In the genomic region with DNA sequence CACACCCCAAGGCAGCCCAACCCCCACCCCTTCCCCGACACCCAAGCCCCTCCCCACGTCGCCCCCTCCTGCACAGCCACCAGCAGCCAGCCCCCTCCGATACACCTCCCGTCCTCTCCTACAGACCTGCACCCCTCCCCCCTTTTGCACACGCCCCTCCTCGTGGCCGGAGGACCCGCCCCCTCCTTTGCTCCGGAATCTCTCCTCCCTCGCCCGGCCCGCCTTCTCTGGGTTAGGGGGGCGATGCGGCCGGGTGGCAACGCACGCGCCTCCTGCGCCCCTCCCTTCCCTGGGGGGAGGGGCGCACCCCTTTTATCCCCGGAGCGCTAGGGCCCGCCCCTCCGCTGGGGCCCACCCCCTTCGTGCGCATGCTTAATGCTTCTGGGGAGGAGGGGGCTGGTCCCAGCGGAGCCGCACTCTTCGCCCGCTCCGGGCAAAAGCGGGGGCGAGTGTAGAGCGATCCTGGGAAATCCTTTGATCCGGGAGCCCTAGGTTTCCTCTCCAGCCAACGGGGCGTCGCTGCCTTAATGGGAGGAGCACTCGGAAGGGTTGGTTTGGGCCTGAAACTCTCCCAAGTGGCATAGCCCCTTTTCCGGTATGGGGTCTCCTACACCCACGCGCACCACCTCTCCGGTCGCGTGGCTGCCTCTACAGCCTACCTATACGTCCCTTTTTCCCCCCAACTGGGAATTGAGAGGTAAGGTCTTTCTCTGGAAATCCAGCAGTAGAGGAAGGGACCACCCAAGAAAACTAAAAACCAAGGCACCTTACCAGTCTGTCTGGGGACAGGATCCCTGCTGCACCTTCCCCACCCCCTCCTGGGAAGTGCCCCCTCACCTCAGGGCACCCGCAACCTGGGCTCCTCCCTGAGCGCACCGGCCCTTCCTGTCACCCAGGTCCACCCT, we compare ENCODE assay signal across 8 cellular contexts.
DNase-seq lines count a peak whose midpoint lies in the region; ATAC-seq and TF ChIP-seq lines count a peak whose summit lies in the region.

No MANE protein-coding gene starts in this region.

- H3K4me1 Mint-ChIP-seq in nephron progenitor cell: peaks cover 53% of the 10 kb centered on the region

- peak overlapping the region; percentile 72 for H3K27ac Mint-ChIP-seq in nephron progenitor cell

- H3K9me2 ChIP-seq in MM.1S (replicated peaks; ENCODE audit: insufficient read depth, low read length): no peaks in the 10 kb centered on the region

- peaks cover 10% of the 10 kb centered on the region; the same call in 1 of the 2 replicates for H3K79me2 ChIP-seq in MM.1S (ENCODE audit: low read length)

- no peak overlapping the region for H2AFZ ChIP-seq in MM.1S (ENCODE audit: low read length)

- H3K36me3 ChIP-seq in MM.1S (replicated peaks; ENCODE audit: insufficient read depth, low read length) (no peaks in the 10 kb centered on the region), subcutaneous abdominal adipose tissue (ENCODE audit: control insufficient read depth in 5 of 5, insufficient read depth in 5 of 5, low read length in 5 of 5) (no peaks in the 10 kb centered on the region)

- H3K9ac ChIP-seq in MM.1S (ENCODE audit: low read length) (no peak overlapping the region), subcutaneous abdominal adipose tissue (ENCODE audit: low read length in 5 of 5) (peak overlapping the region; percentile 19 to 64 (median 42))

- H3K4me3 ChIP-seq in GM08714 (ENCODE audit: low read length) (peak overlapping the region; percentile 46), MM.1S (ENCODE audit: low read length) (peak overlapping the region; percentile 68), foreskin fibroblast (ENCODE audit: low read depth in 1 of 2, low read length in 2 of 2) (peak overlapping the region; percentile 77 to 82), subcutaneous abdominal adipose tissue (ENCODE audit: low read depth in 1 of 5, low read length in 5 of 5) (peak overlapping the region; percentile 56 to 84 (median 80))

- DNase-seq in MM.1S (no peak), SHP77 treated with DMSO at 0.1 percent for 48 hours (lab: John Stamatoyannopoulos, UW) (peak; percentile 75), foreskin fibroblast (peak; percentile 95 to 98), nephron progenitor cell (peak; percentile 92)
- DNase-seq in activated naive CD4-positive, alpha-beta T cell treated with Interleukin-2 at 50 U/mL for 16 hours: peak; percentile 54

- peaks cover 17% of the 10 kb centered on the region for H3F3A ChIP-seq in MM.1S (ENCODE audit: insufficient read depth, low read length)

- H3K36me3 Mint-ChIP-seq in nephron progenitor cell (ENCODE audit: low read depth): peaks cover 20% of the 10 kb centered on the region

- H3K27me3 Mint-ChIP-seq in nephron progenitor cell (ENCODE audit: low read depth, poor library complexity): peaks cover 3% of the 10 kb centered on the region

- H3K9me3 Mint-ChIP-seq in nephron progenitor cell: no peaks in the 10 kb centered on the region

- no peak overlapping the region for H3K27ac ChIP-seq in MM.1S (ENCODE audit: low read length)
- peak overlapping the region; percentile 74 for H3K27ac ChIP-seq in subcutaneous abdominal adipose tissue (ENCODE audit: low read depth, low read length)

- ATAC-seq in GM19455 (IDR thresholded peaks at IDR 0.05; ENCODE audit: unreplicated experiment): no peak

- peak overlapping the region; percentile 82 for H3K4me2 ChIP-seq in MM.1S (ENCODE audit: low read depth, low read length)

- no peaks in the 10 kb centered on the region for H4K20me1 ChIP-seq in MM.1S (ENCODE audit: insufficient read depth, low read length)

- no peaks in the 10 kb centered on the region for H3K27me3 ChIP-seq in MM.1S (replicated peaks; ENCODE audit: insufficient read depth, low read length)
- no peaks in the 10 kb centered on the region for H3K27me3 ChIP-seq in subcutaneous abdominal adipose tissue (ENCODE audit: control insufficient read depth in 5 of 5, insufficient read depth in 4 of 5, low read length in 5 of 5)

- H3K4me1 ChIP-seq in MM.1S (ENCODE audit: low read length) (no peaks in the 10 kb centered on the region; the same call in 1 of the 2 replicates), subcutaneous abdominal adipose tissue (ENCODE audit: control insufficient read depth in 5 of 5, insufficient read depth in 5 of 5, low read length in 5 of 5) (peaks cover 0 to 37% (median 29%) of the 10 kb centered on the region in 5 donors)

- H3K4me3 Mint-ChIP-seq in nephron progenitor cell: peak overlapping the region; percentile 93

- no peaks in the 10 kb centered on the region for H3K9me3 ChIP-seq in MM.1S (replicated peaks; ENCODE audit: insufficient read depth, low read length)
- H3K9me3 ChIP-seq in subcutaneous abdominal adipose tissue (ENCODE audit: control insufficient read depth in 5 of 5, low read length in 5 of 5): no peaks in the 10 kb centered on the region

- TF ChIP-seq CTCF in MM.1S (IDR thresholded peaks at IDR 0.05; ENCODE audit: low read length) (no peak), foreskin fibroblast (IDR thresholded peaks at IDR 0.05; ENCODE audit: low read depth, low read length) (no peak), nephron progenitor cell (IDR thresholded peaks at IDR 0.05) (no peak)
